8 cellular contexts compared by ENCODE assay signal in the genomic region with DNA sequence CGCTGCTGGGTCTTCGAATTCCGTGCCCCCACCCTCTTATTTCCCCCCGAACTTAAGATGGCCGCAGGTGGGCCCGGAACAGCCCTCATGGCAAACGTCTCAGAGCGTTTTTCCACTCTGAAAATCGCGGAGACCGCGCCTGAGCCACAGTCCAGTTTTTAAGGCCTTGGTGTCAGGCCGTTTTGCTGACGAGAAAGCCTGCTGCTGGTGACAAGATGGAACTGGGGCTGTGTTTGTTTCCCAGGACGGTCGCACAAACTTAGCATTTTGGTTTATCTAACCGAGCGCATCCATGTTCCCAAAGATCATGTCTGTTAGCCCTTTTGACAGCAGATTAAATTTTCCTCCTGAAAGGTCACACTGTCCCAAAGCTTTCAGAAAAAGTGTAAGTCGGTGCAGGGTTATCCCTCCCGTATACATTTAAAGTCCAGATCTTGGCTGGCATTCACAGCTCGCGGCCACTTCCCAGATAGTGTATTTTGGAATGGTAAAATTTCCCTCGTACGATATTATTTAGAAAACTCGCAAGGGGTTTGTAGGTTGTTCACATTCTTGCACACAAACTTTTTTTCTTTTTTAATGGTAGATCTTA. TPM values are rescaled to one million over a fixed set of nuclear protein-coding genes. Genes with fewer than 3 reads are reported as not detected.
DNase-seq lines count a peak whose midpoint lies in the region; ATAC-seq and TF ChIP-seq lines count a peak whose summit lies in the region.

No MANE protein-coding gene starts in this region.

- H3K79me2 ChIP-seq in DND-41 (ENCODE audit: insufficient read depth, low read length) = peaks cover 65% of the 10 kb centered on the region

- DNase-seq in DND-41 = no peak
- DNase-seq in RKO (ENCODE audit: low spot score) = peak; percentile 77
- DNase-seq in vagina (ENCODE audit: extremely low spot score in 2 of 2) = peak in 1 of 2 donors; percentile 89
- DNase-seq in CD1c-positive myeloid dendritic cell (ENCODE audit: extremely low spot score) = no peak

- no peaks in the 10 kb centered on the region for H3K9me3 ChIP-seq in DND-41 (ENCODE audit: insufficient read depth, low read length, severe bottlenecking)
- no peaks in the 10 kb centered on the region for H3K9me3 ChIP-seq in duodenal mucosa (ENCODE audit: control insufficient read depth in 1 of 2, low read length in 2 of 2)
- H3K9me3 ChIP-seq in mucosa of rectum (ENCODE audit: control insufficient read depth in 2 of 2, low read length in 2 of 2) = no peaks in the 10 kb centered on the region
- no peaks in the 10 kb centered on the region for H3K9me3 ChIP-seq in vagina

- no peak for TF ChIP-seq CTCF in DND-41 (IDR thresholded peaks at IDR 0.05; ENCODE audit: borderline replicate concordance, extremely low read depth, low read length, poor library complexity, severe bottlenecking)
- no peak for TF ChIP-seq CTCF in vagina (IDR thresholded peaks at IDR 0.05)

- H3K27me3 ChIP-seq in DND-41 (ENCODE audit: insufficient read depth, low read length, poor library complexity) (no peaks in the 10 kb centered on the region), duodenal mucosa (ENCODE audit: control insufficient read depth in 1 of 2, insufficient read depth in 2 of 2, low read length in 2 of 2) (no peaks in the 10 kb centered on the region), mucosa of rectum (ENCODE audit: control insufficient read depth in 2 of 2, insufficient read depth in 2 of 2, low read length in 2 of 2) (no peaks in the 10 kb centered on the region), vagina (no peaks in the 10 kb centered on the region)

- H2AFZ ChIP-seq in DND-41 (ENCODE audit: low read depth, low read length) = peak overlapping the region; percentile 74

- H3K36me3 ChIP-seq in DND-41 (ENCODE audit: insufficient read depth, low read length) = peaks cover 7% of the 10 kb centered on the region; the same call in 1 of the 2 replicates
- H3K36me3 ChIP-seq in duodenal mucosa (ENCODE audit: control insufficient read depth in 1 of 2, insufficient read depth in 2 of 2, low read length in 2 of 2) = no peaks in the 10 kb centered on the region
- H3K36me3 ChIP-seq in mucosa of rectum (ENCODE audit: control insufficient read depth in 2 of 2, insufficient read depth in 2 of 2, low read length in 2 of 2) = no peaks in the 10 kb centered on the region
- no peaks in the 10 kb centered on the region for H3K36me3 ChIP-seq in vagina

- H3K9ac ChIP-seq in DND-41 (ENCODE audit: low read depth, low read length) (peak overlapping the region; percentile 98), duodenal mucosa (ENCODE audit: low read depth in 1 of 2, low read length in 2 of 2) (peak overlapping the region; percentile 89 to 94), mucosa of rectum (ENCODE audit: low read depth in 1 of 2, low read length in 2 of 2) (peak overlapping the region; percentile 99)

- TF ChIP-seq POLR2A in vagina (IDR thresholded peaks at IDR 0.05) = no peak

- ATAC-seq in DND-41 (ENCODE audit: insufficient read depth, low read depth) = peak; percentile 59
- peak; percentile 38 for ATAC-seq in GM19452 (IDR thresholded peaks at IDR 0.05; ENCODE audit: unreplicated experiment)
- peak; percentile 20 for ATAC-seq in HG03457 (IDR thresholded peaks at IDR 0.05; ENCODE audit: unreplicated experiment)

- intact Hi-C loops in vagina (cut with DNase I) = loop anchor here (2.0 kb wide), 1 partner anchor 218 kb away; a partner anchor contains a TSS

- H3K27ac ChIP-seq in DND-41 (ENCODE audit: low read length) (peak overlapping the region; percentile 99), duodenal mucosa (ENCODE audit: low read depth, low read length) (peak overlapping the region; percentile 99), mucosa of rectum (ENCODE audit: low read depth in 2 of 2, low read length in 2 of 2) (peak overlapping the region; percentile 99), vagina (peak overlapping the region; percentile 99)

- peaks cover 11% of the 10 kb centered on the region; the same call in 1 of the 2 replicates for H4K20me1 ChIP-seq in DND-41 (ENCODE audit: insufficient read depth, low read length)

- peak overlapping the region; percentile 45 to 67 for H3K4me3 ChIP-seq in DND-41 (ENCODE audit: low read depth in 1 of 2, low read length in 2 of 2)
- H3K4me3 ChIP-seq in duodenal mucosa (ENCODE audit: low read depth in 1 of 2, low read length in 2 of 2) = peak overlapping the region; percentile 84 to 94
- H3K4me3 ChIP-seq in mucosa of rectum (ENCODE audit: low read length in 2 of 2) = peak overlapping the region; percentile 94 to 99
- H3K4me3 ChIP-seq in vagina = peak overlapping the region; percentile 83 to 96

- H3K4me1 ChIP-seq in DND-41 (ENCODE audit: insufficient read depth, low read length) (peaks cover 49% of the 10 kb centered on the region), duodenal mucosa (ENCODE audit: control insufficient read depth in 1 of 2, insufficient read depth in 2 of 2, low read length in 2 of 2) (peaks cover 19 to 25% of the 10 kb centered on the region in 2 donors), mucosa of rectum (ENCODE audit: control insufficient read depth in 2 of 2, insufficient read depth in 2 of 2, low read length in 2 of 2) (peaks cover 12 to 13% of the 10 kb centered on the region in 2 donors), vagina (peaks cover 38% of the 10 kb centered on the region)

- H3K4me2 ChIP-seq in DND-41 (ENCODE audit: insufficient read depth, low read length) = peak overlapping the region; percentile 83

RNA-seq across cellular contexts. Expression of a gene that starts 0.8 kb away (rescaled TPM):
- 101 TPM for total RNA-seq in vagina
